Comparison of ENCODE assay signal across 14 cellular contexts in genomic region chr1:84377480-84378095, GRCh38. TPM values are rescaled to one million over a fixed set of nuclear protein-coding genes. Genes with fewer than 3 reads are reported as not detected.
DNase-seq lines count a peak whose midpoint lies in the region; ATAC-seq and TF ChIP-seq lines count a peak whose summit lies in the region.
"Had no signal": no experiment of that assay in that cellular context is flagged by ENCODE, and none has a peak within 500 bp of the region (broad histone marks: within the 10 kb centered on the region; RNA-seq: fewer than 3 reads in every experiment).

No MANE protein-coding gene starts in this region.

- H3K27me3 ChIP-seq in RWPE2 (ENCODE audit: insufficient read depth, poor library complexity, severe bottlenecking) (no peaks in the 10 kb centered on the region), dorsolateral prefrontal cortex (no peaks in the 10 kb centered on the region)

- ATAC-seq in RWPE2 (ENCODE audit: low read depth), result peak; percentile 59; the same call in 1 of the 3 replicates
- no peak for ATAC-seq in GM21825 (IDR thresholded peaks at IDR 0.05; ENCODE audit: unreplicated experiment)
- ATAC-seq: effector memory CD8-positive, alpha-beta T cell had no signal

- peaks cover 23% of the 10 kb centered on the region for H3K4me1 ChIP-seq in RWPE2 (ENCODE audit: insufficient read depth, poor library complexity, severe bottlenecking)

- no peak overlapping the region for H3K4me3 ChIP-seq in RWPE2 (ENCODE audit: severe bottlenecking)
- H3K4me3 ChIP-seq in dorsolateral prefrontal cortex, result no peak overlapping the region
- H3K4me3 ChIP-seq: smooth muscle cell had no signal

- H3K36me3 ChIP-seq in RWPE2 (ENCODE audit: low read depth), result no peaks in the 10 kb centered on the region

- DNase-seq in EL (peak; percentile 84), RWPE2 (ENCODE audit: low spot score) (no peak), dorsolateral prefrontal cortex (peak in 4 of 10 donors; percentile 17 to 55 (median 46)), occipital lobe (lab: John Stamatoyannopoulos, UW) (peak; percentile 28), NCI-H1930 (lab: John Stamatoyannopoulos, UW) (no peak)
- DNase-seq in stimulated activated CD4-positive, alpha-beta T cell treated with anti-CD3 and anti-CD28 coated beads, Interleukin-4, amount 100 ng/mL, for 1 hour, result no peak
- DNase-seq in stimulated activated CD4-positive, alpha-beta T cell treated with anti-CD3 and anti-CD28 coated beads, Interleukin-4, amount 100 ng/mL, for 4 hours, result no peak
- DNase-seq: activated naive CD4-positive, alpha-beta T cell treated with anti-CD3 and anti-CD28 coated beads for 36 hours; Calu3; effector memory CD8-positive, alpha-beta T cell; MV-4-11; NCI-H524 had no signal

- H3K9me3 ChIP-seq in RWPE2 (ENCODE audit: severe bottlenecking), result no peaks in the 10 kb centered on the region

- intact Hi-C loops in dorsolateral prefrontal cortex (cut with DNase I), result loop anchor here in 1 of 2 donors (5.0 kb wide), 1 partner anchor 55 kb away; no protein-coding TSS in a partner anchor

- TF ChIP-seq CTCF in RWPE2 (IDR thresholded peaks at IDR 0.05; ENCODE audit: poor library complexity, severe bottlenecking) (no peak), dorsolateral prefrontal cortex (IDR thresholded peaks at IDR 0.05 in 54 of 56, conservative IDR thresholded peaks at IDR 0.05 in 2 of 56; ENCODE audit: low read depth in 1 of 56, partially characterized antibody in 56 of 56) (no peak)

- H3K27ac ChIP-seq in RWPE2 (ENCODE audit: poor library complexity, severe bottlenecking) (no peak overlapping the region), dorsolateral prefrontal cortex (peak overlapping the region in 45 of 59 donors; percentile 5 to 90 (median 74))

RNA-seq across cellular contexts. Expression of gene DNASE2B, which starts 20.7 kb away (rescaled TPM):
- total RNA-seq in dorsolateral prefrontal cortex (1 to 10 TPM in 33 of 120 experiments, under 1 TPM in 55, not detected in 32; 0.35 to 2.3 (median 0.83) TPM), occipital lobe (0.16 TPM)
- total RNA-seq: activated naive CD4-positive, alpha-beta T cell treated with anti-CD3 and anti-CD28 coated beads for 36 hours; Calu3; smooth muscle cell had no signal

Comparison
In these comparisons a context has a peak if more than half of its experiments do, and no peak if none do; other contexts are left out.
1. DNase-seq: peak in EL (single experiment) and occipital lobe (single experiment); none in RWPE2 (single experiment), stimulated activated CD4-positive, alpha-beta T cell treated with anti-CD3 and anti-CD28 coated beads, Interleukin-4, amount 100 ng/mL, for 1 hour (single experiment), NCI-H1930 (0 of 2) and stimulated activated CD4-positive, alpha-beta T cell treated with anti-CD3 and anti-CD28 coated beads, Interleukin-4, amount 100 ng/mL, for 4 hours (0 of 2).